ENCODE assay signal across 11 cellular contexts in genomic region chr17:44559288-44560249, GRCh38. TPM values are rescaled to one million over a fixed set of nuclear protein-coding genes. Genes with fewer than 3 reads are reported as not detected.
DNase-seq lines count a peak whose midpoint lies in the region; ATAC-seq and TF ChIP-seq lines count a peak whose summit lies in the region.
"Had no signal": no experiment of that assay in that cellular context is flagged by ENCODE, and none has a peak within 500 bp of the region (broad histone marks: within the 10 kb centered on the region; RNA-seq: fewer than 3 reads in every experiment).

No MANE protein-coding gene starts in this region.

- peaks cover 74% of the 10 kb centered on the region for H3K27me3 ChIP-seq in CD4-positive, alpha-beta T cell (ENCODE audit: control insufficient read depth, insufficient read depth, low read length)
- H3K27me3 ChIP-seq in esophagus muscularis mucosa: peaks cover 0 to 65% (median 17%) of the 10 kb centered on the region in 4 donors

- peak overlapping the region in 3 of 4 donors; percentile 65 to 86 (median 68) for H3K4me3 ChIP-seq in esophagus muscularis mucosa

- no peak overlapping the region for H3K27ac ChIP-seq in CD4-positive, alpha-beta T cell (ENCODE audit: low read depth, low read length)
- no peak overlapping the region for H3K27ac ChIP-seq in esophagus muscularis mucosa (replicated peaks in 1 of 4)

- TF ChIP-seq CTCF in CD4-positive, alpha-beta T cell (IDR thresholded peaks at IDR 0.05): no peak
- TF ChIP-seq CTCF in esophagus muscularis mucosa (IDR thresholded peaks at IDR 0.05) (no peak), osteocyte (IDR thresholded peaks at IDR 0.05) (no peak)

- no peak overlapping the region for H3K27ac Mint-ChIP-seq in CD4-positive, alpha-beta T cell
- H3K27ac Mint-ChIP-seq in osteocyte (ENCODE audit: unreplicated experiment): peak overlapping the region; percentile 93

- TF ChIP-seq POLR2A in esophagus muscularis mucosa (IDR thresholded peaks at IDR 0.05; ENCODE audit: low read depth): no peak

- no peak for TF ChIP-seq EP300 in esophagus muscularis mucosa (IDR thresholded peaks at IDR 0.05)

- DNase-seq in CD4-positive, alpha-beta T cell: no peak
- DNase-seq in M059J (ENCODE audit: low read depth): peak; percentile 26
- no peak for DNase-seq in esophagus muscularis mucosa (ENCODE audit: extremely low spot score)
- no peak for DNase-seq in osteocyte (ENCODE audit: extremely low spot score, unreplicated experiment)
- no peak for DNase-seq in hippocampal formation (lab: John Stamatoyannopoulos, UW)
- no peak for DNase-seq in head of caudate nucleus
- DNase-seq in GM19238 (ENCODE audit: insufficient read length, low spot score): no peak
- DNase-seq: activated CD4-positive, alpha-beta T cell treated with anti-CD3 and anti-CD28 coated beads for 4 hours; heart right ventricle; NCI-H1092 had no signal

- H3K27me3 Mint-ChIP-seq in CD4-positive, alpha-beta T cell: peaks cover 91% of the 10 kb centered on the region
- no peaks in the 10 kb centered on the region for H3K27me3 Mint-ChIP-seq in osteocyte (ENCODE audit: unreplicated experiment)

- peaks cover 5 to 40% (median 36%) of the 10 kb centered on the region in 4 donors for H3K4me1 ChIP-seq in esophagus muscularis mucosa

- peaks cover 18% of the 10 kb centered on the region for H3K4me1 Mint-ChIP-seq in CD4-positive, alpha-beta T cell (ENCODE audit: low read depth)
- peaks cover 54% of the 10 kb centered on the region for H3K4me1 Mint-ChIP-seq in osteocyte (ENCODE audit: unreplicated experiment)

- POLR2A ChIA-PET in CD4-positive, alpha-beta T cell (lab: Charles Lee): no interaction called here

- intact Hi-C loops in CD4-positive, alpha-beta T cell (cut with DNase I, micrococcal nuclease): no loop called here
- intact Hi-C loops in esophagus muscularis mucosa (cut with DNase I): no loop called here
- intact Hi-C loops in head of caudate nucleus (cut with DNase I): no loop called here

- no peaks in the 10 kb centered on the region for H3K9me3 Mint-ChIP-seq in CD4-positive, alpha-beta T cell
- H3K9me3 Mint-ChIP-seq in osteocyte (ENCODE audit: unreplicated experiment): no peaks in the 10 kb centered on the region

- ATAC-seq in CD4-positive, alpha-beta T cell (ENCODE audit: poor library complexity): no peak
- ATAC-seq in GM18858 (IDR thresholded peaks at IDR 0.05; ENCODE audit: unreplicated experiment): no peak
- ATAC-seq: heart right ventricle had no signal

- CTCF ChIA-PET in CD4-positive, alpha-beta T cell (lab: Charles Lee): no interaction called here

- no peaks in the 10 kb centered on the region for H3K36me3 ChIP-seq in esophagus muscularis mucosa
- H3K36me3 ChIP-seq: heart right ventricle had no signal

- H3K4me3 Mint-ChIP-seq in CD4-positive, alpha-beta T cell: peak overlapping the region; percentile 30
- peak overlapping the region; percentile 98 for H3K4me3 Mint-ChIP-seq in osteocyte (ENCODE audit: unreplicated experiment)

- no peaks in the 10 kb centered on the region for H3K9me3 ChIP-seq in CD4-positive, alpha-beta T cell (ENCODE audit: control insufficient read depth, low read length)
- H3K9me3 ChIP-seq in esophagus muscularis mucosa: no peaks in the 10 kb centered on the region
- H3K9me3 ChIP-seq: heart right ventricle had no signal

- WGBS in esophagus muscularis mucosa: 26% methylated on average over 32 of the region's 32 CpGs

- H3K36me3 Mint-ChIP-seq in CD4-positive, alpha-beta T cell (ENCODE audit: low read depth): no peaks in the 10 kb centered on the region
- H3K36me3 Mint-ChIP-seq in osteocyte (ENCODE audit: unreplicated experiment): peaks cover 45% of the 10 kb centered on the region

RNA-seq across cellular contexts. Expression of gene FZD2, which starts 2.3 kb away (rescaled TPM):
- not detected for total RNA-seq in CD4-positive, alpha-beta T cell
- total RNA-seq in M059J (2014; rRNA removed; shearing (Covaris generic)): 22.4 and 41.3 TPM in 2 replicates
- total RNA-seq in esophagus muscularis mucosa (1 to 10 TPM; 1.7 to 3.4 (median 1.9) TPM), osteocyte (203 and 207 TPM in 2 replicates)

RNA-seq across cellular contexts. Expression of gene GPATCH8, which starts 56.4 kb away (rescaled TPM):
- 10 to 100 TPM; 76.0 to 76.9 TPM for total RNA-seq in CD4-positive, alpha-beta T cell
- 9.2 and 17.1 TPM in 2 replicates for total RNA-seq in M059J (2014; rRNA removed; shearing (Covaris generic))
- total RNA-seq in esophagus muscularis mucosa (10 to 100 TPM; 21.0 to 51.1 (median 27.9) TPM), osteocyte (52.6 and 57.1 TPM in 2 replicates)
